Comparison of ENCODE assay signal across 7 cellular contexts in the genomic region with DNA sequence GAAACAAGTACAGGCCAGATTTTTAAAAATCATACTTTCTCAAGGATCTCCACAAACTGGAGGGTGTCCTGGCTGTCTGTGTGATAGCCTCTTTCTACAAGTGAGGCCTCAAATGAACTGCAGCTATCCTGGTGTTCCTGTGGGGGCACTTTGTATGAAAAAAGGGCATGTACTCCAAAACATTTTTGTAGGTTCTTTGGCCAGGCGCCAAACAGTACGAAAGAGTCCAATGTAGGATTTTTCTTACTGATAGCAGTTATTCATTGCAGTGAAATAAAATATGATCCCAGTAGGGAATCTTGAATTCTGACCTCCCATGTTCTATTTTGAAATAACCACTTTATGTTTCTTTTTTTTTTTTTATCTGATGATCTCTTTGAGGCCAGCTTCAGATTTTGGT.
"Had no signal": no experiment of that assay in that cellular context is flagged by ENCODE, and none has a peak within 500 bp of the region (broad histone marks: within the 10 kb centered on the region; RNA-seq: fewer than 3 reads in every experiment).

No MANE protein-coding gene starts in this region.

- H3K9me3 Mint-ChIP-seq: GM23338 had no signal

- ATAC-seq: GM23338, HepG2 had no signal

- H3K4me1 Mint-ChIP-seq: IgD-negative memory B cell had no signal

- H3K27ac Mint-ChIP-seq: GM23338, H9, IgD-negative memory B cell had no signal

- H3K4me3 Mint-ChIP-seq: GM23338, H9, IgD-negative memory B cell had no signal

- DNase-seq: H9, HCEC 1CT, KBM-7 had no signal

- H3K27me3 Mint-ChIP-seq: IgD-negative memory B cell had no signal

- H3K27ac ChIP-seq: HL-60 had no signal
